10 cellular contexts compared by ENCODE assay signal in genomic region chr15:79811406-79812405, GRCh38.
DNase-seq lines count a peak whose midpoint lies in the region; ATAC-seq and TF ChIP-seq lines count a peak whose summit lies in the region.
"Had no signal": no experiment of that assay in that cellular context is flagged by ENCODE, and none has a peak within 500 bp of the region (broad histone marks: within the 10 kb centered on the region; RNA-seq: fewer than 3 reads in every experiment).

No MANE protein-coding gene starts in this region.

- no peak for TF ChIP-seq EP300 in esophagus muscularis mucosa (IDR thresholded peaks at IDR 0.05)

- intact Hi-C loops in right lobe of liver (cut with DNase I): no loop called here
- intact Hi-C loops in esophagus muscularis mucosa (cut with DNase I): no loop called here

- no peak for TF ChIP-seq CTCF in cardiac fibroblast (IDR thresholded peaks at IDR 0.05; ENCODE audit: low read depth, low read length)
- no peak for TF ChIP-seq CTCF in right lobe of liver (IDR thresholded peaks at IDR 0.05)
- TF ChIP-seq CTCF in esophagus muscularis mucosa (IDR thresholded peaks at IDR 0.05): no peak

- no peaks in the 10 kb centered on the region for H3K36me3 ChIP-seq in right lobe of liver
- no peaks in the 10 kb centered on the region for H3K36me3 ChIP-seq in esophagus muscularis mucosa
- H3K36me3 ChIP-seq: ascending aorta had no signal

- peak; percentile 66 to 91 (median 75) for ATAC-seq in right lobe of liver
- no peak for ATAC-seq in HG03175 (IDR thresholded peaks at IDR 0.05; ENCODE audit: unreplicated experiment)
- no peak for ATAC-seq in GM18498 (IDR thresholded peaks at IDR 0.05; ENCODE audit: unreplicated experiment)

- H3K4me1 ChIP-seq in right lobe of liver: peaks cover 0 to 10% (median 4%) of the 10 kb centered on the region in 4 donors
- peaks cover 0 to 16% (median 11%) of the 10 kb centered on the region in 4 donors for H3K4me1 ChIP-seq in esophagus muscularis mucosa
- H3K4me1 ChIP-seq: ascending aorta had no signal

- 42% methylated on average over 15 of the region's 15 CpGs for WGBS in right lobe of liver (ENCODE audit: insufficient coverage, low coverage, low lambda C conversion rate, missing lambda C conversion rate)
- 61% methylated on average over 15 of the region's 15 CpGs for WGBS in esophagus muscularis mucosa

- no peaks in the 10 kb centered on the region for H3K27me3 ChIP-seq in right lobe of liver
- H3K27me3 ChIP-seq in esophagus muscularis mucosa: no peaks in the 10 kb centered on the region
- H3K27me3 ChIP-seq: ascending aorta had no signal

- H3K4me3 ChIP-seq in cardiac fibroblast (replicated peaks in 1 of 2; ENCODE audit: low read depth in 2 of 2, low read length in 2 of 2) (no peak overlapping the region), right lobe of liver (no peak overlapping the region), esophagus muscularis mucosa (no peak overlapping the region)
- H3K4me3 ChIP-seq: ascending aorta had no signal

- DNase-seq in AG08395 (ENCODE audit: low spot score) (peak; percentile 41), NCI-H2171 (lab: John Stamatoyannopoulos, UW) (peak; percentile 55), cardiac fibroblast (ENCODE audit: low read depth in 2 of 2) (peak; percentile 39 to 93), right lobe of liver (peak; percentile 63 to 80 (median 78)), SKM-1 treated with dmso at 0.1 percent for 144 hours (lab: John Stamatoyannopoulos, UW; ENCODE audit: unreplicated experiment) (no peak), esophagus muscularis mucosa (ENCODE audit: extremely low spot score) (no peak)
- DNase-seq: activated CD4-positive, alpha-beta T cell treated with anti-CD3 and anti-CD28 coated beads, Interleukin-2, amount 50 U/mL, for 1 hour had no signal

- TF ChIP-seq POLR2A in right lobe of liver (IDR thresholded peaks at IDR 0.05) (no peak), esophagus muscularis mucosa (IDR thresholded peaks at IDR 0.05; ENCODE audit: low read depth) (no peak)

- H3K9me3 ChIP-seq in right lobe of liver: no peaks in the 10 kb centered on the region
- no peaks in the 10 kb centered on the region for H3K9me3 ChIP-seq in esophagus muscularis mucosa
- H3K9me3 ChIP-seq: ascending aorta had no signal

- H3K27ac ChIP-seq in right lobe of liver: no peak overlapping the region
- no peak overlapping the region for H3K27ac ChIP-seq in esophagus muscularis mucosa (replicated peaks in 1 of 4)
- H3K27ac ChIP-seq: ascending aorta had no signal

Comparison
In these comparisons a context has a peak if more than half of its experiments do, and no peak if none do; other contexts are left out.
1. DNase-seq: peak in AG08395 (single experiment), NCI-H2171 (single experiment), cardiac fibroblast (2 of 2) and right lobe of liver (3 of 3); none in SKM-1 treated with dmso at 0.1 percent for 144 hours (single experiment) and esophagus muscularis mucosa (single experiment).
2. ATAC-seq: peak in right lobe of liver (4 of 4); none in HG03175 (single experiment) and GM18498 (single experiment).